ENCODE assay signal across 27 cellular contexts in genomic region chr2:144695661-144696060, GRCh38.
"Had no signal": no experiment of that assay in that cellular context is flagged by ENCODE, and none has a peak within 500 bp of the region (broad histone marks: within the 10 kb centered on the region; RNA-seq: fewer than 3 reads in every experiment).

No MANE protein-coding gene starts in this region.

- H3K9me3 ChIP-seq: lower lobe of right lung, pancreas, prostate gland, stomach, testis, thyroid gland, transverse colon, upper lobe of left lung, vagina had no signal

- H3K4me3 ChIP-seq: left lung, lower lobe of right lung, pancreas, prostate gland, skin epidermis, stomach, testis, thyroid gland, transverse colon, upper lobe of left lung, vagina had no signal

- DNase-seq: left colon; left lung; lower lobe of right lung; mammary epithelial cell; mesenchymal stem cell; naive thymus-derived CD8-positive, alpha-beta T cell; nucleus accumbens; pancreas; posterior cingulate gyrus; retina; right cardiac atrium; stimulated activated CD4-positive, alpha-beta T cell treated with anti-CD3 and anti-CD28 coated beads, Interleukin-12 subunit alpha, Interleukin-12 subunit beta, amount 100 ng/mL, for 4 hours; stimulated activated CD4-positive, alpha-beta T cell treated with anti-CD3 and anti-CD28 coated beads, Interleukin-15, amount 100 ng/mL, for 24 hours; stimulated activated CD4-positive, alpha-beta T cell treated with anti-CD3 and anti-CD28 coated beads, Interleukin-2, amount 100 ng/mL, for 24 hours; stimulated activated CD4-positive, alpha-beta T cell treated with anti-CD3 and anti-CD28 coated beads, Interleukin-4, amount 100 ng/mL, for 1 hour; stimulated activated naive B cell treated with anti-CD40 and anti-IgM and Interleukin-4, amounts not matched to agents 10 μg/mL and 1 μg/mL and 100 μg/mL, for 72 hours; stimulated activated naive CD8-positive, alpha-beta T cell treated with anti-CD3 and anti-CD28 coated beads, Interleukin-15, Interleukin-2, amounts not matched to agents 100 U/mL and 50 U/mL, for 24 hours; stomach; testis; thyroid gland; transverse colon; upper lobe of left lung had no signal

- H3K36me3 ChIP-seq: left lung, lower lobe of right lung, pancreas, prostate gland, stomach, thyroid gland, transverse colon, upper lobe of left lung, vagina had no signal

- ATAC-seq: left colon; left lung; lower lobe of right lung; naive thymus-derived CD8-positive, alpha-beta T cell; pancreas; right cardiac atrium; sciatic nerve; stimulated activated naive B cell treated with anti-CD40 and anti-IgM and Interleukin-4, amounts not matched to agents 10 μg/mL and 1 μg/mL and 100 μg/mL, for 72 hours; stimulated activated naive CD8-positive, alpha-beta T cell treated with anti-CD3 and anti-CD28 coated beads, Interleukin-15, Interleukin-2, amounts not matched to agents 100 U/mL and 50 U/mL, for 24 hours had no signal

- H3K27ac ChIP-seq: left lung, lower lobe of right lung, pancreas, prostate gland, skin epidermis, stomach, testis, thyroid gland, transverse colon, upper lobe of left lung, vagina had no signal

- H3K4me1 ChIP-seq: lower lobe of right lung, pancreas, prostate gland, stomach, testis, thyroid gland, transverse colon, upper lobe of left lung, vagina had no signal

- FAIRE-seq: keratinocyte had no signal

- H3K27me3 ChIP-seq: left lung, pancreas, stomach, testis, thyroid gland, transverse colon, upper lobe of left lung, vagina had no signal
